20 cellular contexts compared by ENCODE assay signal in the genomic region with DNA sequence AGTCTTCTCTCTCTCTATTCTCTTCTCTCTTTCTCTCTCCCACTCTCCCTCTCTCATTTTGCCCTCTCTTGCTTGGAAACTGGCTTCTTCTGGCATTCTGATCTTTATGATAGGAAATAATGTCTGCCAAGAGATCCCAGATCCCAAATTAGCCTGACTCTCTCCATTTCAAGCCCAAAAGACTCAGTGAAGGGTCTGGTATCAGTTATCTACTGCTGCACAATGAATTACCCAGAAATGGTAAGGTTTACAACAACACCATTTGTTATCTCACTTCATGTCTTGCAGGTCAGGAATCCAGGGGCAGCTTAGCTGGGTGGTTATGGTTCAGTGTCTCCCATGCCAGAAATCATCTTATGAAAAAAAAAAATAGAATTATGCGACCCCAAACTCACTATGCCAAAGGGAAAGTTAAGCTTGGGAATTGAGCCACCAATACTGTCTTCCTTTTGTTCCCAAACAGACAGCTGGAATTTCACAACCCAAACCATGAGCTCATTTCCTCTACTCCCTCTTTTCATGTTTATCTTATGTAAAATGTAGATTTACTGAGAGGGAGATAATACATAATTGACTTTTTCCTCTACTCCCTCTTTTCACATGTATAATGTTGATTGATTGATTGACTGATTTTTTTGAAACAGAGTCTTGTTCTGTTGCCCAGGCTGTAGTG.
DNase-seq lines count a peak whose midpoint lies in the region; ATAC-seq and TF ChIP-seq lines count a peak whose summit lies in the region.
"Had no signal": no experiment of that assay in that cellular context is flagged by ENCODE, and none has a peak within 500 bp of the region (broad histone marks: within the 10 kb centered on the region; RNA-seq: fewer than 3 reads in every experiment).

No MANE protein-coding gene starts in this region.

- DNase-seq in BE2C: no peak
- peak; percentile 58 for DNase-seq in LHCN-M2 (ENCODE audit: low read depth)
- peak; percentile 52 for DNase-seq in epithelial cell of esophagus (ENCODE audit: low read depth)
- no peak for DNase-seq in D341Med (ENCODE audit: low spot score)
- DNase-seq in NCI-H345 (lab: John Stamatoyannopoulos, UW): no peak
- DNase-seq: activated CD4-positive, alpha-beta T cell treated with anti-CD3 and anti-CD28 coated beads, Interleukin-2, amount 10 ng/mL, durations not matched to agents 7 days and 5 days; CD8-positive, alpha-beta memory T cell; effector CD8-positive, alpha-beta T cell; NK-92 treated with Interleukin-12 subunit alpha and Interleukin-12 subunit beta, amount 100 ng/mL, for 24 hours; SHP77 treated with DMSO at 0.1 percent for 48 hours; spleen; stimulated activated naive B cell treated with anti-CD40 and anti-IgM and Interleukin-4, amounts not matched to agents 10 μg/mL and 1 μg/mL and 100 μg/mL, for 72 hours had no signal

- peak overlapping the region; percentile 10 for H3K4me3 ChIP-seq in BE2C (ENCODE audit: low read depth, low read length)
- H3K4me3 ChIP-seq in epithelial cell of esophagus (ENCODE audit: low read length): no peak overlapping the region
- no peak overlapping the region for H3K4me3 ChIP-seq in mucosa of rectum (ENCODE audit: low read length in 2 of 2)
- H3K4me3 ChIP-seq: cardiac muscle cell, GM12878, K562, spleen, vagina had no signal

- H3K27me3 ChIP-seq in BE2C (no peaks in the 10 kb centered on the region), mucosa of rectum (ENCODE audit: control insufficient read depth in 2 of 2, insufficient read depth in 2 of 2, low read length in 2 of 2) (no peaks in the 10 kb centered on the region)
- H3K27me3 ChIP-seq: cardiac muscle cell, vagina had no signal

- peaks cover 16% of the 10 kb centered on the region for H3K4me1 ChIP-seq in BE2C
- no peaks in the 10 kb centered on the region for H3K4me1 ChIP-seq in mucosa of rectum (ENCODE audit: control insufficient read depth in 2 of 2, insufficient read depth in 2 of 2, low read length in 2 of 2)
- H3K4me1 ChIP-seq: parathyroid adenoma, spleen, vagina had no signal

- H3K27ac ChIP-seq in mucosa of rectum (ENCODE audit: low read depth in 2 of 2, low read length in 2 of 2): peak overlapping the region; percentile 44 to 57
- H3K27ac ChIP-seq: cardiac muscle cell, parathyroid adenoma, spleen, vagina had no signal

- H3K36me3 ChIP-seq in BE2C: no peaks in the 10 kb centered on the region
- no peaks in the 10 kb centered on the region for H3K36me3 ChIP-seq in mucosa of rectum (ENCODE audit: control insufficient read depth in 2 of 2, insufficient read depth in 2 of 2, low read length in 2 of 2)
- H3K36me3 ChIP-seq: cardiac muscle cell, spleen, vagina had no signal

- TF ChIP-seq CTCF in BE2C (IDR thresholded peaks at IDR 0.05; ENCODE audit: low read depth, low read length): no peak
- TF ChIP-seq CTCF in epithelial cell of esophagus (IDR thresholded peaks at IDR 0.05; ENCODE audit: insufficient read depth, low read depth, low read length, missing control alignments): no peak

- ATAC-seq in GM21825 (IDR thresholded peaks at IDR 0.05; ENCODE audit: unreplicated experiment) (no peak), GM19023 (IDR thresholded peaks at IDR 0.05; ENCODE audit: unreplicated experiment) (no peak)
- ATAC-seq: K562; stimulated activated naive B cell treated with anti-CD40 and anti-IgM and Interleukin-4, amounts not matched to agents 10 μg/mL and 1 μg/mL and 100 μg/mL, for 72 hours had no signal

- H3K9ac ChIP-seq in mucosa of rectum (ENCODE audit: low read depth in 1 of 2, low read length in 2 of 2): no peak overlapping the region
- H3K9ac ChIP-seq: parathyroid adenoma had no signal

- H3K9me3 ChIP-seq in BE2C: no peaks in the 10 kb centered on the region
- H3K9me3 ChIP-seq in mucosa of rectum (ENCODE audit: control insufficient read depth in 2 of 2, low read length in 2 of 2): no peaks in the 10 kb centered on the region
- H3K9me3 ChIP-seq: vagina had no signal

Comparison
In these comparisons a context has a peak if more than half of its experiments do, and no peak if none do; other contexts are left out.
1. DNase-seq: peak in LHCN-M2 (single experiment) and epithelial cell of esophagus (single experiment); none in BE2C (single experiment), D341Med (single experiment) and NCI-H345 (single experiment).